In genomic region chr11:47765086-47765485, GRCh38 we compare ENCODE assay signal across 11 cellular contexts. TPM values are rescaled to one million over a fixed set of nuclear protein-coding genes. Genes with fewer than 3 reads are reported as not detected.
A peak's percentile ranks its signal among the peaks of the same experiment; 100 is the strongest.
DNase-seq lines count a peak whose midpoint lies in the region; ATAC-seq, FAIRE-seq and TF ChIP-seq lines count a peak whose summit lies in the region.
"Had no signal": no experiment of that assay in that cellular context is flagged by ENCODE, and none has a peak within 500 bp of the region (broad histone marks: within the 10 kb centered on the region; RNA-seq: fewer than 3 reads in every experiment).

No MANE protein-coding gene starts in this region.

- DNase-seq in AG04449 (ENCODE audit: low read depth, low spot score) = no peak
- no peak for DNase-seq in HFF-Myc (ENCODE audit: extremely low read depth, low read depth)
- no peak for DNase-seq in activated naive CD8-positive, alpha-beta T cell treated with anti-CD3 and anti-CD28 coated beads, Interleukin-2, amount 10 ng/mL, durations not matched to agents 7 days and 5 days
- no peak for DNase-seq in keratinocyte (ENCODE audit: low read depth, low spot score)
- DNase-seq in islet precursor cell = no peak
- no peak for DNase-seq in H7
- no peak for DNase-seq in left lung
- DNase-seq: DMS153; GOT3; stimulated activated CD4-positive, alpha-beta T cell treated with anti-CD3 and anti-CD28 coated beads, Interleukin-4, amount 100 ng/mL, for 1 hour had no signal

- peaks cover 64% of the 10 kb centered on the region for H3K79me2 ChIP-seq in keratinocyte (ENCODE audit: control insufficient read depth, insufficient read depth, low read length)

- peaks cover 7% of the 10 kb centered on the region for H4K20me1 ChIP-seq in keratinocyte (ENCODE audit: control insufficient read depth, extremely low read depth, insufficient read depth, low read length)

- no peaks in the 10 kb centered on the region for H3K27me3 ChIP-seq in keratinocyte (ENCODE audit: control insufficient read depth, extremely low read depth, insufficient read depth, low read length)
- no peaks in the 10 kb centered on the region for H3K27me3 ChIP-seq in H7 (ENCODE audit: control insufficient read depth, insufficient read depth, low read length)
- H3K27me3 ChIP-seq in left lung = no peaks in the 10 kb centered on the region

- peak overlapping the region; percentile 95 for H3K4me3 Mint-ChIP-seq in activated naive CD8-positive, alpha-beta T cell treated with anti-CD3 and anti-CD28 coated beads, Interleukin-2, amount 10 ng/mL, durations not matched to agents 7 days and 5 days

- FAIRE-seq in keratinocyte (lab: Jason Lieb, UNC) = no peak

- H3K27me3 Mint-ChIP-seq in activated naive CD8-positive, alpha-beta T cell treated with anti-CD3 and anti-CD28 coated beads, Interleukin-2, amount 10 ng/mL, durations not matched to agents 7 days and 5 days = no peaks in the 10 kb centered on the region

- CTCF ChIA-PET in AG04449 (lab: Yijun Ruan, JAX) = interaction anchor here (0.7 to 1.4 kb wide), 2 partner anchors 89 to 336 kb away, joined by 3 read pairs; no protein-coding TSS in a partner anchor

- ATAC-seq in activated naive CD8-positive, alpha-beta T cell treated with anti-CD3 and anti-CD28 coated beads, Interleukin-2, amount 10 ng/mL, durations not matched to agents 7 days and 5 days (ENCODE audit: low read depth) = no peak
- ATAC-seq in HG03432 (IDR thresholded peaks at IDR 0.05; ENCODE audit: unreplicated experiment) = no peak
- no peak for ATAC-seq in left lung

- H3K4me1 ChIP-seq in keratinocyte (ENCODE audit: control insufficient read depth, extremely low read depth, insufficient read depth, low read length) (peaks cover 20% of the 10 kb centered on the region), left lung (peaks cover 0 to 28% of the 10 kb centered on the region in 2 donors)

- H3K36me3 ChIP-seq in keratinocyte (ENCODE audit: control insufficient read depth in 2 of 2, extremely low read depth in 1 of 2, insufficient read depth in 2 of 2, low read length in 2 of 2) = peaks cover 12 to 20% of the 10 kb centered on the region in 2 experiments
- H3K36me3 ChIP-seq in H7 (replicated peaks; ENCODE audit: control insufficient read depth, insufficient read depth, low read length) = peaks cover 11% of the 10 kb centered on the region
- H3K36me3 ChIP-seq in left lung = peaks cover 0 to 48% of the 10 kb centered on the region in 2 donors

- peaks cover 15% of the 10 kb centered on the region for H3K4me1 Mint-ChIP-seq in activated naive CD8-positive, alpha-beta T cell treated with anti-CD3 and anti-CD28 coated beads, Interleukin-2, amount 10 ng/mL, durations not matched to agents 7 days and 5 days

- H3K4me2 ChIP-seq in keratinocyte (ENCODE audit: control insufficient read depth, extremely low read depth, insufficient read depth, low read depth, low read length) = peak overlapping the region; percentile 46

- no peak overlapping the region for H3K9ac ChIP-seq in keratinocyte (ENCODE audit: control insufficient read depth, extremely low read depth, insufficient read depth, low read length)

- peak overlapping the region; percentile 99 for H3K27ac Mint-ChIP-seq in activated naive CD8-positive, alpha-beta T cell treated with anti-CD3 and anti-CD28 coated beads, Interleukin-2, amount 10 ng/mL, durations not matched to agents 7 days and 5 days

- H3K9me3 Mint-ChIP-seq in activated naive CD8-positive, alpha-beta T cell treated with anti-CD3 and anti-CD28 coated beads, Interleukin-2, amount 10 ng/mL, durations not matched to agents 7 days and 5 days = no peaks in the 10 kb centered on the region

- TF ChIP-seq CTCF in AG04449 (IDR thresholded peaks at IDR 0.05; ENCODE audit: insufficient read depth, low read length, missing control alignments) (no peak), HFF-Myc (IDR thresholded peaks at IDR 0.05; ENCODE audit: low read depth, low read length, missing control alignments) (no peak), keratinocyte (optimal IDR thresholded peaks at IDR 0.05 in 1 of 3, IDR thresholded peaks at IDR 0.05 in 1 of 3, conservative IDR thresholded peaks at IDR 0.05 in 1 of 3; ENCODE audit: extremely low read depth in 1 of 3, insufficient read depth in 2 of 3, low read length in 3 of 3) (no peak), left lung (IDR thresholded peaks at IDR 0.05) (no peak)

- no peak overlapping the region for H3K27ac ChIP-seq in keratinocyte (ENCODE audit: control insufficient read depth, insufficient read depth, low read length)
- H3K27ac ChIP-seq in left lung = no peak overlapping the region

- peaks cover 18% of the 10 kb centered on the region for H3K36me3 Mint-ChIP-seq in activated naive CD8-positive, alpha-beta T cell treated with anti-CD3 and anti-CD28 coated beads, Interleukin-2, amount 10 ng/mL, durations not matched to agents 7 days and 5 days

- intact Hi-C loops in left lung (cut with DNase I) = no loop called here

- no peak overlapping the region for H2AFZ ChIP-seq in keratinocyte (ENCODE audit: control insufficient read depth, low read length)

- dilution Hi-C loops in keratinocyte (cut with MboI; ENCODE audit: extremely low pct_ligation_motif_present, low sequenced_read_pairs) = no loop called here

- H3K9me3 ChIP-seq in keratinocyte (ENCODE audit: control insufficient read depth, low read depth, low read length) = no peaks in the 10 kb centered on the region
- H3K9me3 ChIP-seq in left lung = no peaks in the 10 kb centered on the region

- POLR2A ChIA-PET in AG04449 (lab: Yijun Ruan, JAX) = no interaction called here
- POLR2A ChIA-PET in activated naive CD8-positive, alpha-beta T cell treated with anti-CD3 and anti-CD28 coated beads, Interleukin-2, amount 10 ng/mL, durations not matched to agents 7 days and 5 days (lab: Charles Lee) = interaction anchor here (2.3 to 2.6 kb wide), 2 partner anchors 50 to 83 kb away, joined by 12 to 13 read pairs; partner anchors contain the start of genes AGBL2 and NUP160

- H3K4me3 ChIP-seq in AG04449 (ENCODE audit: low read depth, low read length) (peak overlapping the region; percentile 24), HFF-Myc (replicated peaks; ENCODE audit: low read depth, low read length) (peak overlapping the region; percentile 79), keratinocyte (ENCODE audit: control insufficient read depth in 2 of 3, extremely low read depth in 1 of 3, insufficient read depth in 2 of 3, low read depth in 1 of 3, low read length in 3 of 3) (peak overlapping the region in 2 of 3 experiments; percentile 27 to 35), H7 (ENCODE audit: insufficient read depth, low read depth, low read length) (no peak overlapping the region; the same call in 1 of the 2 replicates), left lung (peak overlapping the region in 1 of 2 donors; percentile 94)

- no peaks in the 10 kb centered on the region for H3K9me1 ChIP-seq in keratinocyte (ENCODE audit: control insufficient read depth, extremely low read depth, insufficient read depth, low read length)

RNA-seq across cellular contexts. Expression of gene FNBP4, which starts 2.1 kb away (rescaled TPM):
- 100 to 1,000 TPM; 201 to 213 TPM for total RNA-seq in activated naive CD8-positive, alpha-beta T cell treated with anti-CD3 and anti-CD28 coated beads, Interleukin-2, amount 10 ng/mL, durations not matched to agents 7 days and 5 days
- polyA plus RNA-seq in keratinocyte = 57.3 to 76.9 TPM (median 62.4 TPM) in 3 replicates
- polyA plus RNA-seq in keratinocyte (2011; ENCODE audit: low read depth) = 135 TPM
- polyA plus RNA-seq in keratinocyte (2011; cell fraction: cytosol; rRNA removed) = 21.1 and 31.6 TPM in 2 replicates
- polyA plus RNA-seq in keratinocyte (2011; cell fraction: nucleus; rRNA removed) = 187 and 212 TPM in 2 replicates
- polyA plus RNA-seq in keratinocyte (2012; ENCODE audit: low replicate concordance) = 29.3 and 60.8 TPM in 2 replicates
- 33.7 to 60.9 TPM (median 36.7 TPM) in 3 replicates for polyA minus RNA-seq in keratinocyte
- polyA minus RNA-seq in keratinocyte (2011; cell fraction: cytosol; rRNA and poly(A)+ RNA removed) = 26.7 TPM
- 79.0 and 125 TPM in 2 replicates for polyA minus RNA-seq in keratinocyte (2011; cell fraction: nucleus; rRNA and poly(A)+ RNA removed)
- 33.2 and 65.7 TPM in 2 replicates for total RNA-seq in H7 (2014; rRNA removed; shearing (Covaris generic))
- total RNA-seq in left lung = 10 to 100 TPM; 58.4 to 61.3 TPM

RNA-seq across cellular contexts. Expression of gene AGBL2, which starts 49.9 kb away (rescaled TPM):
- 1 to 10 TPM; 7.7 to 8.3 TPM for total RNA-seq in activated naive CD8-positive, alpha-beta T cell treated with anti-CD3 and anti-CD28 coated beads, Interleukin-2, amount 10 ng/mL, durations not matched to agents 7 days and 5 days
- polyA plus RNA-seq in keratinocyte = 0.95 to 2.1 TPM (median 1.3 TPM) in 3 replicates
- 0.20 TPM for polyA plus RNA-seq in keratinocyte (2011; ENCODE audit: low read depth)
- 0.50 and 1.2 TPM in 2 replicates for polyA plus RNA-seq in keratinocyte (2011; cell fraction: cytosol; rRNA removed)
- polyA plus RNA-seq in keratinocyte (2011; cell fraction: nucleus; rRNA removed) = 5.9 and 6.3 TPM in 2 replicates
- polyA plus RNA-seq in keratinocyte (2012; ENCODE audit: low replicate concordance) = 0.28 and 0.36 TPM in 2 replicates
- polyA minus RNA-seq in keratinocyte = 0.59 to 2.1 TPM (median 0.62 TPM) in 3 replicates
- not detected for polyA minus RNA-seq in keratinocyte (2011; cell fraction: cytosol; rRNA and poly(A)+ RNA removed)
- polyA minus RNA-seq in keratinocyte (2011; cell fraction: nucleus; rRNA and poly(A)+ RNA removed) = 1.8 and 2.2 TPM in 2 replicates
- total RNA-seq in H7 (2014; rRNA removed; shearing (Covaris generic)) = 1.0 and 5.2 TPM in 2 replicates
- total RNA-seq in left lung = 1 to 10 TPM; 2.1 to 2.6 TPM
